33 cellular contexts compared by ENCODE assay signal in genomic region chr19:38175422-38175821, GRCh38. TPM values are rescaled to one million over a fixed set of nuclear protein-coding genes. Genes with fewer than 3 reads are reported as not detected.
"Had no signal": no experiment of that assay in that cellular context is flagged by ENCODE, and none has a peak within 500 bp of the region (broad histone marks: within the 10 kb centered on the region; RNA-seq: fewer than 3 reads in every experiment).

No MANE protein-coding gene starts in this region.

- H3K9me3 Mint-ChIP-seq: natural killer cell had no signal

- H3K4me3 ChIP-seq: left lung, lung, neural progenitor cell, pancreas, prostate gland, skin epidermis, stomach, testis, thyroid gland, transverse colon, upper lobe of left lung, vagina had no signal

- H3K27me3 Mint-ChIP-seq: naive B cell; stimulated activated naive B cell treated with anti-CD40 and anti-IgM and Interleukin-4, amounts not matched to agents 10 μg/mL and 1 μg/mL and 100 μg/mL, for 72 hours had no signal

- ATAC-seq: left colon; left lung; natural killer cell; pancreas; right cardiac atrium; sciatic nerve; stimulated activated naive B cell treated with anti-CD40 and anti-IgM and Interleukin-4, amounts not matched to agents 10 μg/mL and 1 μg/mL and 100 μg/mL, for 72 hours; stimulated activated naive CD8-positive, alpha-beta T cell treated with anti-CD3 and anti-CD28 coated beads, Interleukin-15, Interleukin-2, amounts not matched to agents 100 U/mL and 50 U/mL, for 24 hours had no signal

- H3K4me1 ChIP-seq: left lung, neural progenitor cell, pancreas, prostate gland, stomach, testis, thyroid gland, transverse colon, upper lobe of left lung, vagina had no signal

- H2AFZ ChIP-seq: neural progenitor cell had no signal

- H3K4me3 Mint-ChIP-seq: mesothelial cell of epicardium; naive B cell; natural killer cell; nephron progenitor cell; neural progenitor cell; stimulated activated naive B cell treated with anti-CD40 and anti-IgM and Interleukin-4, amounts not matched to agents 10 μg/mL and 1 μg/mL and 100 μg/mL, for 72 hours had no signal

- H3K4me1 Mint-ChIP-seq: mesothelial cell of epicardium had no signal

- H3K4me2 ChIP-seq: neural progenitor cell had no signal

- H3K36me3 ChIP-seq: neural progenitor cell, pancreas, prostate gland, thyroid gland, vagina had no signal

- H3K27ac ChIP-seq: left lung, neural progenitor cell, pancreas, prostate gland, stomach, testis, thyroid gland, transverse colon, upper lobe of left lung, vagina had no signal

- H3K27me3 ChIP-seq: left lung, neural progenitor cell, pancreas, stomach, testis, thyroid gland, transverse colon, upper lobe of left lung, vagina had no signal

- DNase-seq: hippocampal formation; kidney; left colon; left lung; mesendoderm; naive B cell; natural killer cell; nephron progenitor cell; pancreas; posterior cingulate gyrus; retina; right cardiac atrium; stimulated activated CD4-positive, alpha-beta T cell treated with anti-CD3 and anti-CD28 coated beads, Interleukin-12 subunit alpha, Interleukin-12 subunit beta, amount 100 ng/mL, for 4 hours; stimulated activated CD4-positive, alpha-beta T cell treated with anti-CD3 and anti-CD28 coated beads, Interleukin-15, amount 100 ng/mL, for 24 hours; stimulated activated CD4-positive, alpha-beta T cell treated with anti-CD3 and anti-CD28 coated beads, Interleukin-2, amount 100 ng/mL, for 24 hours; stimulated activated CD4-positive, alpha-beta T cell treated with anti-CD3 and anti-CD28 coated beads, Interleukin-4, amount 100 ng/mL, for 1 hour; stimulated activated naive B cell treated with anti-CD40 and anti-IgM and Interleukin-4, amounts not matched to agents 10 μg/mL and 1 μg/mL and 100 μg/mL, for 72 hours; stimulated activated naive CD8-positive, alpha-beta T cell treated with anti-CD3 and anti-CD28 coated beads, Interleukin-15, Interleukin-2, amounts not matched to agents 100 U/mL and 50 U/mL, for 24 hours; stomach; testis; thyroid gland; transverse colon; upper lobe of left lung had no signal

- H3K36me3 Mint-ChIP-seq: natural killer cell had no signal

- H3K27ac Mint-ChIP-seq: mesothelial cell of epicardium, natural killer cell, nephron progenitor cell, neural progenitor cell had no signal

RNA-seq across cellular contexts. Expression of gene DPF1, which starts 48.6 kb away (rescaled TPM):
- total RNA-seq: kidney, left colon, liver, mononuclear cell, natural killer cell, omental fat pad, sciatic nerve, stomach, thyroid gland, transverse colon, vagina had no signal
- polyA plus RNA-seq: liver had no signal
